Comparison of ENCODE assay signal across 1 cellular context in the genomic region with DNA sequence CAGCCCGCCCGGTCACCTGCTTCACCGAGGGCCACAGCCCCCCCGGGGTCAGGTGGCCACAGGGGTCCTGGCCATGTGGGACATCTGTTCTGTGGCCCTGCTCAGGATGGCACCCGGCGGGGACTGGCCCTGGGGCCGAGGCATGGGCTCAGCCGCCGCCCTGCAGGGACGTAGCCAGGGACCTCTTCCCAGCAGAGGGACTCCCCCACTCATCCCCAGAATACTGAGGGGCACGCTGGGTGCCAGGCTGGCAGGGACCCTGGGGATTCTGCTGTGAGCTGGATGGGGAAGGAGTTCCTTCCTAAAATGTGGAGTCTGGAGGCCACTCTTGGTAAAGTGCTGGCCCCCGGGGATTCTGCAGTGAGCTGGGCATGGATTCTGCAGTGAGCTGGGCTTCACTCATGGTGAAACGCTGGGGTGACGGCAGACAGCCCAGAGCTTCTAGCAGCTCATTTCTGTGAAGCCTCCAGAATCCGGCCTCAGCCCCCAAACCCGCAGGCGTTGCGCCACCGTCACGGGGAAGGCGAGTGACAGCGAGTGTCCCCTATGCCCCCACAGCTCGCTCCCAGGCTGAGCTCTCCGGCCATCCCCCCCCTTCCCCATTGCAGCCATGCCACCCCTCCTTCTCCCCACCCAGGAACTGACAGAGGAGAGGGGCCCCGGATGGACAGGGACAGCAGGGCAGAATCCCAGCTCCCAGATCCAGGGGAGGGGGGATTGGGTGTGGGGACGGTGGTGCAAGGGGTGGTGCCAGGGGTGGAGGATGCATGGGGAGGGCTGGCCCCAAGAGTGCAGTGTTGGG.
TF ChIP-seq lines count a peak whose summit lies in the region.

No MANE protein-coding gene starts in this region.

TF ChIP-seq in H1, 55 proteins besides CTCF, POLR2A, EP300 and RAD21:
- TF ChIP-seq SRF (IDR thresholded peaks at IDR 0.05; ENCODE audit: low read depth, low read length) (no peak), ZNF274 (IDR thresholded peaks at IDR 0.05; ENCODE audit: borderline replicate concordance, extremely low read depth, low read length) (no peak), TAF1 (IDR thresholded peaks at IDR 0.05; ENCODE audit: low read depth, low read length) (no peak), GTF2F1 (IDR thresholded peaks at IDR 0.05; ENCODE audit: borderline replicate concordance, low read depth, low read length) (no peak), BCL11A (IDR thresholded peaks at IDR 0.05; ENCODE audit: low read depth in 2 of 2, low read length in 2 of 2) (no peak), SP4 (IDR thresholded peaks at IDR 0.05; ENCODE audit: low read length) (no peak), NRF1 (IDR thresholded peaks at IDR 0.05; ENCODE audit: low read depth, low read length) (no peak), CTBP2 (IDR thresholded peaks at IDR 0.05; ENCODE audit: borderline replicate concordance, insufficient read depth, insufficient read length, low read length) (peak; percentile 14), CEBPB (IDR thresholded peaks at IDR 0.05; ENCODE audit: low read depth, low read length) (no peak), JUND (IDR thresholded peaks at IDR 0.05; ENCODE audit: low read length) (no peak), HDAC6 (IDR thresholded peaks at IDR 0.05; ENCODE audit: low read depth, low read length) (no peak), SUZ12 (IDR thresholded peaks at IDR 0.05; ENCODE audit: low read length) (0 out of 2 replicates have a peak, but pooled peaks have one; percentile 6), TBP (IDR thresholded peaks at IDR 0.05; ENCODE audit: low read depth, low read length) (no peak), KDM1A (IDR thresholded peaks at IDR 0.05; ENCODE audit: borderline replicate concordance, low read length) (no peak), SP2 (IDR thresholded peaks at IDR 0.05; ENCODE audit: low read length) (no peak), EZH2 (IDR thresholded peaks at IDR 0.05; ENCODE audit: low read depth, low read length, severe bottlenecking) (peak; percentile 24), ASH2L (IDR thresholded peaks at IDR 0.05; ENCODE audit: low read length) (peak; percentile 5), TAF7 (optimal IDR thresholded peaks at IDR 0.05; ENCODE audit: borderline replicate concordance, low read depth, low read length) (no peak), SIX5 (IDR thresholded peaks at IDR 0.05; ENCODE audit: low read depth, low read length) (no peak), TEAD4 (IDR thresholded peaks at IDR 0.05; ENCODE audit: low read depth, low read length) (no peak), BACH1 (IDR thresholded peaks at IDR 0.05; ENCODE audit: low read length) (no peak), YY1 (IDR thresholded peaks at IDR 0.05; ENCODE audit: low read depth, low read length) (no peak)
- TF ChIP-seq, protein P1, sequence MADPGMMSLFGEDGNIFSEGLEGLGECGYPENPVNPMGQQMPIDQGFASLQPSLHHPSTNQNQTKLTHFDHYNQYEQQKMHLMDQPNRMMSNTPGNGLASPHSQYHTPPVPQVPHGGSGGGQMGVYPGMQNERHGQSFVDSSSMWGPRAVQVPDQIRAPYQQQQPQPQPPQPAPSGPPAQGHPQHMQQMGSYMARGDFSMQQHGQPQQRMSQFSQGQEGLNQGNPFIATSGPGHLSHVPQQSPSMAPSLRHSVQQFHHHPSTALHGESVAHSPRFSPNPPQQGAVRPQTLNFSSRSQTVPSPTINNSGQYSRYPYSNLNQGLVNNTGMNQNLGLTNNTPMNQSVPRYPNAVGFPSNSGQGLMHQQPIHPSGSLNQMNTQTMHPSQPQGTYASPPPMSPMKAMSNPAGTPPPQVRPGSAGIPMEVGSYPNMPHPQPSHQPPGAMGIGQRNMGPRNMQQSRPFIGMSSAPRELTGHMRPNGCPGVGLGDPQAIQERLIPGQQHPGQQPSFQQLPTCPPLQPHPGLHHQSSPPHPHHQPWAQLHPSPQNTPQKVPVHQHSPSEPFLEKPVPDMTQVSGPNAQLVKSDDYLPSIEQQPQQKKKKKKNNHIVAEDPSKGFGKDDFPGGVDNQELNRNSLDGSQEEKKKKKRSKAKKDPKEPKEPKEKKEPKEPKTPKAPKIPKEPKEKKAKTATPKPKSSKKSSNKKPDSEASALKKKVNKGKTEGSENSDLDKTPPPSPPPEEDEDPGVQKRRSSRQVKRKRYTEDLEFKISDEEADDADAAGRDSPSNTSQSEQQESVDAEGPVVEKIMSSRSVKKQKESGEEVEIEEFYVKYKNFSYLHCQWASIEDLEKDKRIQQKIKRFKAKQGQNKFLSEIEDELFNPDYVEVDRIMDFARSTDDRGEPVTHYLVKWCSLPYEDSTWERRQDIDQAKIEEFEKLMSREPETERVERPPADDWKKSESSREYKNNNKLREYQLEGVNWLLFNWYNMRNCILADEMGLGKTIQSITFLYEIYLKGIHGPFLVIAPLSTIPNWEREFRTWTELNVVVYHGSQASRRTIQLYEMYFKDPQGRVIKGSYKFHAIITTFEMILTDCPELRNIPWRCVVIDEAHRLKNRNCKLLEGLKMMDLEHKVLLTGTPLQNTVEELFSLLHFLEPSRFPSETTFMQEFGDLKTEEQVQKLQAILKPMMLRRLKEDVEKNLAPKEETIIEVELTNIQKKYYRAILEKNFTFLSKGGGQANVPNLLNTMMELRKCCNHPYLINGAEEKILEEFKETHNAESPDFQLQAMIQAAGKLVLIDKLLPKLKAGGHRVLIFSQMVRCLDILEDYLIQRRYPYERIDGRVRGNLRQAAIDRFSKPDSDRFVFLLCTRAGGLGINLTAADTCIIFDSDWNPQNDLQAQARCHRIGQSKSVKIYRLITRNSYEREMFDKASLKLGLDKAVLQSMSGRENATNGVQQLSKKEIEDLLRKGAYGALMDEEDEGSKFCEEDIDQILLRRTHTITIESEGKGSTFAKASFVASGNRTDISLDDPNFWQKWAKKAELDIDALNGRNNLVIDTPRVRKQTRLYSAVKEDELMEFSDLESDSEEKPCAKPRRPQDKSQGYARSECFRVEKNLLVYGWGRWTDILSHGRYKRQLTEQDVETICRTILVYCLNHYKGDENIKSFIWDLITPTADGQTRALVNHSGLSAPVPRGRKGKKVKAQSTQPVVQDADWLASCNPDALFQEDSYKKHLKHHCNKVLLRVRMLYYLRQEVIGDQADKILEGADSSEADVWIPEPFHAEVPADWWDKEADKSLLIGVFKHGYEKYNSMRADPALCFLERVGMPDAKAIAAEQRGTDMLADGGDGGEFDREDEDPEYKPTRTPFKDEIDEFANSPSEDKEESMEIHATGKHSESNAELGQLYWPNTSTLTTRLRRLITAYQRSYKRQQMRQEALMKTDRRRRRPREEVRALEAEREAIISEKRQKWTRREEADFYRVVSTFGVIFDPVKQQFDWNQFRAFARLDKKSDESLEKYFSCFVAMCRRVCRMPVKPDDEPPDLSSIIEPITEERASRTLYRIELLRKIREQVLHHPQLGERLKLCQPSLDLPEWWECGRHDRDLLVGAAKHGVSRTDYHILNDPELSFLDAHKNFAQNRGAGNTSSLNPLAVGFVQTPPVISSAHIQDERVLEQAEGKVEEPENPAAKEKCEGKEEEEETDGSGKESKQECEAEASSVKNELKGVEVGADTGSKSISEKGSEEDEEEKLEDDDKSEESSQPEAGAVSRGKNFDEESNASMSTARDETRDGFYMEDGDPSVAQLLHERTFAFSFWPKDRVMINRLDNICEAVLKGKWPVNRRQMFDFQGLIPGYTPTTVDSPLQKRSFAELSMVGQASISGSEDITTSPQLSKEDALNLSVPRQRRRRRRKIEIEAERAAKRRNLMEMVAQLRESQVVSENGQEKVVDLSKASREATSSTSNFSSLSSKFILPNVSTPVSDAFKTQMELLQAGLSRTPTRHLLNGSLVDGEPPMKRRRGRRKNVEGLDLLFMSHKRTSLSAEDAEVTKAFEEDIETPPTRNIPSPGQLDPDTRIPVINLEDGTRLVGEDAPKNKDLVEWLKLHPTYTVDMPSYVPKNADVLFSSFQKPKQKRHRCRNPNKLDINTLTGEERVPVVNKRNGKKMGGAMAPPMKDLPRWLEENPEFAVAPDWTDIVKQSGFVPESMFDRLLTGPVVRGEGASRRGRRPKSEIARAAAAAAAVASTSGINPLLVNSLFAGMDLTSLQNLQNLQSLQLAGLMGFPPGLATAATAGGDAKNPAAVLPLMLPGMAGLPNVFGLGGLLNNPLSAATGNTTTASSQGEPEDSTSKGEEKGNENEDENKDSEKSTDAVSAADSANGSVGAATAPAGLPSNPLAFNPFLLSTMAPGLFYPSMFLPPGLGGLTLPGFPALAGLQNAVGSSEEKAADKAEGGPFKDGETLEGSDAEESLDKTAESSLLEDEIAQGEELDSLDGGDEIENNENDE (IDR thresholded peaks at IDR 0.05; ENCODE audit: insufficient replicate concordance, low read length), result no peak
- TF ChIP-seq, protein P2, sequence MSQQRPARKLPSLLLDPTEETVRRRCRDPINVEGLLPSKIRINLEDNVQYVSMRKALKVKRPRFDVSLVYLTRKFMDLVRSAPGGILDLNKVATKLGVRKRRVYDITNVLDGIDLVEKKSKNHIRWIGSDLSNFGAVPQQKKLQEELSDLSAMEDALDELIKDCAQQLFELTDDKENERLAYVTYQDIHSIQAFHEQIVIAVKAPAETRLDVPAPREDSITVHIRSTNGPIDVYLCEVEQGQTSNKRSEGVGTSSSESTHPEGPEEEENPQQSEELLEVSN (IDR thresholded peaks at IDR 0.05), result no peak
